ENCODE assay signal across 1 cellular context in the genomic region with DNA sequence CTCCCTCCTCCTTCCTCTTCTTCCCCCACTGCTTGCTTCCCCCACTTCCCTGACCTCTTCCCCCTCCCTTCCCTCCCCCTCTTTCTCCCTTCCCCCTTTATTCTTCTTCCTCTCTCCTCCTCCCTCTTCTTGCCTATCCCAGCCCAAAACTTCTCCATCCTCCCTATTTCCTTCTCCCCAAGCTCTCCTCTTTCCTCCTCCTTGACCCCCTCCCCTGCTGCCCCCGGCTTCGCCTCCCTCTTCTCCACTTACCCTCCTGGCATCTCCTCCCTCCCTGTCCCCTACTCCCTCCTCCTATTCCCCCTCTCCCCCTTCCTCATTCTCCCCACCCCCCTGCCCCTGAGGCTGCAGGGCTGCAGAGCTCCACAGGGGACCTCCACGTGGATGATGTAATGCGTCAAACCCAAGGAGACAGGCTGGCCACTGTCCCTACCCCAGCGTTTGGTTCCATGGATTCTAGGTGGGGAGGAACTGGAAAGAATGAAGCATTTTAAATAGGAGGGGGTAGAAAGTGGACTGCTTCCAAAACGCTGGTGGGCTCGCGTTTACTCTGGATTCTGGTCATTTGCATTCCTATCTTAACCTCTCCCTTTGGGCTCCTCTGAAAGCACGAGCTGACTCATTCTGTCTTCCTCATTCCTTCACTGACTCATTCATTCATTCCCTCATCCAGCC.
TF ChIP-seq lines count a peak whose summit lies in the region.

No MANE protein-coding gene starts in this region.

TF ChIP-seq in WTC11, 78 proteins besides CTCF, POLR2A, EP300 and RAD21 (continued from another document):
- TF ChIP-seq, protein P1, sequence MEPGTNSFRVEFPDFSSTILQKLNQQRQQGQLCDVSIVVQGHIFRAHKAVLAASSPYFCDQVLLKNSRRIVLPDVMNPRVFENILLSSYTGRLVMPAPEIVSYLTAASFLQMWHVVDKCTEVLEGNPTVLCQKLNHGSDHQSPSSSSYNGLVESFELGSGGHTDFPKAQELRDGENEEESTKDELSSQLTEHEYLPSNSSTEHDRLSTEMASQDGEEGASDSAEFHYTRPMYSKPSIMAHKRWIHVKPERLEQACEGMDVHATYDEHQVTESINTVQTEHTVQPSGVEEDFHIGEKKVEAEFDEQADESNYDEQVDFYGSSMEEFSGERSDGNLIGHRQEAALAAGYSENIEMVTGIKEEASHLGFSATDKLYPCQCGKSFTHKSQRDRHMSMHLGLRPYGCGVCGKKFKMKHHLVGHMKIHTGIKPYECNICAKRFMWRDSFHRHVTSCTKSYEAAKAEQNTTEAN (CRISPR knock-in tag; IDR thresholded peaks at IDR 0.05) = no peak
- no peak for TF ChIP-seq ZBTB21 (CRISPR knock-in tag; IDR thresholded peaks at IDR 0.05; ENCODE audit: borderline replicate concordance)
